ENCODE assay signal across 13 cellular contexts in the genomic region with DNA sequence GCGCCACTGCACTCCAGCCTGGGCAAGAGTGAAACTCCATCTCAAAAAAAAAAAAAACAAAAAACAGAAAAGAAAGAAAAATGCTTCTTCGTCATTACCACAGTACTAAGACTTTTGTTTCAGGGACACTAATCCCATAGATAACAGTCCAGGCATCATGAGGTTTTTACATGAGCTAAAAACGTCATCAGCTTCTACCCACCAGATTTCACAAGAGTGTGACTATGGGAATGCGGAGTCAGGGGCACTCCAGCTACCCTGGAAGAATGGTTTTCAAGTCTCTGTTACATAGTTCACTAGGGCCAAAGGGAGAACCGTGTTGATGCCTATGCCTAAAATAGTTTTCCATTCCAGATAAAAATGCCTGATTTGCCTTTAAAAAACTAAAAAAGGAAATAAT. TPM values are rescaled to one million over a fixed set of nuclear protein-coding genes. Genes with fewer than 3 reads are reported as not detected.
DNase-seq lines count a peak whose midpoint lies in the region; ATAC-seq and TF ChIP-seq lines count a peak whose summit lies in the region.
"Had no signal": no experiment of that assay in that cellular context is flagged by ENCODE, and none has a peak within 500 bp of the region (broad histone marks: within the 10 kb centered on the region; RNA-seq: fewer than 3 reads in every experiment).

No MANE protein-coding gene starts in this region.

- H3K4me3 ChIP-seq in fibroblast of villous mesenchyme (ENCODE audit: low read depth, low read length) (no peak overlapping the region), skeletal muscle cell (ENCODE audit: low read depth, low read length) (no peak overlapping the region)
- H3K4me3 ChIP-seq: lung had no signal

- DNase-seq in HCEC 1CT (peak; percentile 9), SK-MEL-5 (ENCODE audit: low read depth, low spot score) (peak; percentile 90), fibroblast of villous mesenchyme (ENCODE audit: low read depth) (peak; percentile 98), skeletal muscle cell (ENCODE audit: low read depth) (peak; percentile 41), GM19240 (ENCODE audit: insufficient read length, low spot score) (no peak), DMS 273 treated with DMSO at 0.1 percent for 48 hours (lab: John Stamatoyannopoulos, UW) (no peak), iPS-NIHi7 (ENCODE audit: extremely low spot score) (no peak)
- DNase-seq: activated CD4-positive, CD25-positive, alpha-beta regulatory T cell; CD4-positive, alpha-beta T cell; cerebellar nuclear complex; NCI-H2029 treated with DMSO at 0.1 percent for 48 hours had no signal

- ATAC-seq in GM18519 (IDR thresholded peaks at IDR 0.05; ENCODE audit: low FRiP score, unreplicated experiment): no peak

- in situ Hi-C loops in SK-MEL-5 (cut with HindIII; ENCODE audit: low pct_unique_long_range_greater_than_20kb, low sequenced_read_pairs): no loop called here

- no peak for TF ChIP-seq CTCF in fibroblast of villous mesenchyme (IDR thresholded peaks at IDR 0.05; ENCODE audit: insufficient read depth, low read depth, low read length)

RNA-seq across cellular contexts. Expression of a gene that starts 33.2 kb away (rescaled TPM):
- 21.0 and 26.7 TPM in 2 replicates for total RNA-seq in SK-MEL-5 (2014; rRNA removed; shearing (Covaris generic))
- polyA plus RNA-seq in SK-MEL-5 (2015; cell fraction: cytosol; rRNA removed): 11.2 and 12.3 TPM in 2 replicates
- polyA plus RNA-seq in SK-MEL-5 (2015; cell fraction: nucleus; rRNA removed): 1.9 and 3.4 TPM in 2 replicates
- 4.2 and 4.7 TPM in 2 replicates for total RNA-seq in fibroblast of villous mesenchyme

Comparison
In these comparisons a context has a peak if more than half of its experiments do, and no peak if none do; other contexts are left out.
1. DNase-seq: peak in HCEC 1CT (single experiment), SK-MEL-5 (single experiment), fibroblast of villous mesenchyme (single experiment) and skeletal muscle cell (single experiment); none in GM19240 (single experiment), DMS 273 treated with DMSO at 0.1 percent for 48 hours (single experiment) and iPS-NIHi7 (single experiment).